In genomic region chr19:13116282-13117175, GRCh38 we compare ENCODE assay signal across 1 cellular context.
TF ChIP-seq lines count a peak whose summit lies in the region.

Gene TRMT1, minus strand, starts transcription at chr19:13116740. Its CDS starts 341 bp downstream, at chr19:13116399.

TF ChIP-seq in HepG2, 621 proteins besides CTCF, POLR2A, EP300 and RAD21 (continued from another document and continues in another):
- TF ChIP-seq ZFP91 (CRISPR knock-in tag; IDR thresholded peaks at IDR 0.05; ENCODE audit: borderline replicate concordance) (peak; percentile 91), NFATC3 (CRISPR knock-in tag; IDR thresholded peaks at IDR 0.05) (0 out of 2 replicates have a peak, but pooled peaks have one; percentile 56), ZNF816 (CRISPR knock-in tag; IDR thresholded peaks at IDR 0.05; ENCODE audit: borderline replicate concordance) (0 out of 2 replicates have a peak, but pooled peaks have one; percentile 64), ZNF839 (CRISPR knock-in tag; IDR thresholded peaks at IDR 0.05; ENCODE audit: borderline replicate concordance) (peak; percentile 93), ZNF367 (CRISPR knock-in tag; IDR thresholded peaks at IDR 0.05; ENCODE audit: borderline replicate concordance) (no peak), PRDM10 (CRISPR knock-in tag; IDR thresholded peaks at IDR 0.05; ENCODE audit: low read depth) (no peak), SALL2 (CRISPR knock-in tag; IDR thresholded peaks at IDR 0.05) (peak; percentile 81; the same call in 1 of the 2 replicates), ZFP62 (CRISPR knock-in tag; IDR thresholded peaks at IDR 0.05) (no peak), YEATS4 (CRISPR knock-in tag; IDR thresholded peaks at IDR 0.05; ENCODE audit: borderline replicate concordance) (peak; percentile 90), ETV6 (CRISPR knock-in tag; conservative IDR thresholded peaks at IDR 0.05) (no peak), ZNF703 (CRISPR knock-in tag; IDR thresholded peaks at IDR 0.05; ENCODE audit: borderline replicate concordance) (no peak), ZBTB43 (CRISPR knock-in tag; conservative IDR thresholded peaks at IDR 0.05) (no peak), ZNF329 (CRISPR knock-in tag; IDR thresholded peaks at IDR 0.05; ENCODE audit: low read depth) (no peak), ZNF30 (CRISPR knock-in tag; IDR thresholded peaks at IDR 0.05) (no peak), ZNF576 (CRISPR knock-in tag; IDR thresholded peaks at IDR 0.05) (no peak), BHLHE40 (IDR thresholded peaks at IDR 0.05; ENCODE audit: low read length) (peak; percentile 16; the same call in 1 of the 2 replicates), RBM22 (optimal IDR thresholded peaks at IDR 0.05; ENCODE audit: low read length) (no peak), CCAR2 (optimal IDR thresholded peaks at IDR 0.05; ENCODE audit: low read depth, low read length) (peak; percentile 81), ATM (IDR thresholded peaks at IDR 0.05; ENCODE audit: borderline replicate concordance) (no peak), MTA3 (CRISPR knock-in tag; IDR thresholded peaks at IDR 0.05) (no peak), ZNF503 (CRISPR knock-in tag; IDR thresholded peaks at IDR 0.05) (0 out of 2 replicates have a peak, but pooled peaks have one; percentile 39), ZNF75D (CRISPR knock-in tag; IDR thresholded peaks at IDR 0.05; ENCODE audit: borderline replicate concordance) (no peak), ZNF446 (CRISPR knock-in tag; IDR thresholded peaks at IDR 0.05) (no peak), CAMTA2 (CRISPR knock-in tag; IDR thresholded peaks at IDR 0.05; ENCODE audit: borderline replicate concordance) (no peak), ZFP36L2 (CRISPR knock-in tag; IDR thresholded peaks at IDR 0.05) (no peak)
- TF ChIP-seq, protein P1, sequence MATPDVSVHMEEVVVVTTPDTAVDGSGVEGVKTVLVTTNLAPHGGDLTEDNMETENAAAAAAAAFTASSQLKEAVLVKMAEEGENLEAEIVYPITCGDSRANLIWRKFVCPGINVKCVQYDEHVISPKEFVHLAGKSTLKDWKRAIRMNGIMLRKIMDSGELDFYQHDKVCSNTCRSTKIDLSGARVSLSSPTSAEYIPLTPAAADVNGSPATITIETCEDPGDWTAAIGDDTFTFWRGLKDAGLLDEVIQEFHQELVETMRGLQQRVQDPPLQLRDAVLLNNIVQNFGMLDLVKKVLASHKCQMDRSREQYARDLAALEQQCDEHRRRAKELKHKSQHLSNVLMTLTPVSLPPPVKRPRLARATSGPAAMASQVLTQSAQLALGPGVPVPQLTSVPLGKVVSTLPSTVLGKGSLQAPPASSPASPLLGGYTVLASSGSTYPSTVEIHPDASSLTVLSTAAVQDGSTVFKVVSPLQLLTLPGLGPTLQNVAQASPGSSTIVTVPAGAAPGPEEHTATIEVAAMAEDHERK (CRISPR knock-in tag; IDR thresholded peaks at IDR 0.05; ENCODE audit: low read depth) = no peak
- TF ChIP-seq, protein P2, sequence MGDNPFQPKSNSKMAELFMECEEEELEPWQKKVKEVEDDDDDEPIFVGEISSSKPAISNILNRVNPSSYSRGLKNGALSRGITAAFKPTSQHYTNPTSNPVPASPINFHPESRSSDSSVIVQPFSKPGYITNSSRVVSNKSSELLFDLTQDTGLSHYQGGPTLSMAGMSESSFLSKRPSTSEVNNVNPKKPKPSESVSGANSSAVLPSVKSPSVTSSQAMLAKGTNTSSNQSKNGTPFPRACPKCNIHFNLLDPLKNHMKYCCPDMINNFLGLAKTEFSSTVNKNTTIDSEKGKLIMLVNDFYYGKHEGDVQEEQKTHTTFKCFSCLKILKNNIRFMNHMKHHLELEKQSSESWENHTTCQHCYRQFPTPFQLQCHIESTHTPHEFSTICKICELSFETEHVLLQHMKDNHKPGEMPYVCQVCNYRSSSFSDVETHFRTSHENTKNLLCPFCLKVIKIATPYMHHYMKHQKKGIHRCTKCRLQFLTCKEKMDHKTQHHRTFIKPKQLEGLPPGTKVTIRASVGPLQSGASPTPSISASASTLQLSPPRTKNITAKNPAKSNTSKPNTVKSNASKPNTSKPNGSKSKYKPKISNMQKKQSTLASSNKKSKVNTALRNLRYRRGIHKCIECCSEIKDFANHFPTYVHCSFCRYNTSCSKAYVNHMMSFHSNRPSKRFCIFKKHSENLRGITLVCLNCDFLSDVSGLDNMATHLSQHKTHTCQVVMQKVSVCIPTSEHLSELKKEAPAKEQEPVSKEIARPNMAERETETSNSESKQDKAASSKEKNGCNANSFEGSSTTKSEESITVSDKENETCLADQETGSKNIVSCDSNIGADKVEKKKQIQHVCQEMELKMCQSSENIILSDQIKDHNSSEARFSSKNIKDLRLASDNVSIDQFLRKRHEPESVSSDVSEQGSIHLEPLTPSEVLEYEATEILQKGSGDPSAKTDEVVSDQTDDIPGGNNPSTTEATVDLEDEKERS (CRISPR knock-in tag; IDR thresholded peaks at IDR 0.05) = no peak
- TF ChIP-seq, protein P3, sequence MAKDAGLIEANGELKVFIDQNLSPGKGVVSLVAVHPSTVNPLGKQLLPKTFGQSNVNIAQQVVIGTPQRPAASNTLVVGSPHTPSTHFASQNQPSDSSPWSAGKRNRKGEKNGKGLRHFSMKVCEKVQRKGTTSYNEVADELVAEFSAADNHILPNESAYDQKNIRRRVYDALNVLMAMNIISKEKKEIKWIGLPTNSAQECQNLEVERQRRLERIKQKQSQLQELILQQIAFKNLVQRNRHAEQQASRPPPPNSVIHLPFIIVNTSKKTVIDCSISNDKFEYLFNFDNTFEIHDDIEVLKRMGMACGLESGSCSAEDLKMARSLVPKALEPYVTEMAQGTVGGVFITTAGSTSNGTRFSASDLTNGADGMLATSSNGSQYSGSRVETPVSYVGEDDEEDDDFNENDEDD (CRISPR knock-in tag; IDR thresholded peaks at IDR 0.05; ENCODE audit: borderline replicate concordance) = no peak
- TF ChIP-seq, protein P4, sequence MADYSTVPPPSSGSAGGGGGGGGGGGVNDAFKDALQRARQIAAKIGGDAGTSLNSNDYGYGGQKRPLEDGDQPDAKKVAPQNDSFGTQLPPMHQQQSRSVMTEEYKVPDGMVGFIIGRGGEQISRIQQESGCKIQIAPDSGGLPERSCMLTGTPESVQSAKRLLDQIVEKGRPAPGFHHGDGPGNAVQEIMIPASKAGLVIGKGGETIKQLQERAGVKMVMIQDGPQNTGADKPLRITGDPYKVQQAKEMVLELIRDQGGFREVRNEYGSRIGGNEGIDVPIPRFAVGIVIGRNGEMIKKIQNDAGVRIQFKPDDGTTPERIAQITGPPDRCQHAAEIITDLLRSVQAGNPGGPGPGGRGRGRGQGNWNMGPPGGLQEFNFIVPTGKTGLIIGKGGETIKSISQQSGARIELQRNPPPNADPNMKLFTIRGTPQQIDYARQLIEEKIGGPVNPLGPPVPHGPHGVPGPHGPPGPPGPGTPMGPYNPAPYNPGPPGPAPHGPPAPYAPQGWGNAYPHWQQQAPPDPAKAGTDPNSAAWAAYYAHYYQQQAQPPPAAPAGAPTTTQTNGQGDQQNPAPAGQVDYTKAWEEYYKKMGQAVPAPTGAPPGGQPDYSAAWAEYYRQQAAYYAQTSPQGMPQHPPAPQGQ (CRISPR knock-in tag; IDR thresholded peaks at IDR 0.05; ENCODE audit: borderline replicate concordance) = peak; percentile 48; the same call in 1 of the 2 replicates
- TF ChIP-seq, protein P5, sequence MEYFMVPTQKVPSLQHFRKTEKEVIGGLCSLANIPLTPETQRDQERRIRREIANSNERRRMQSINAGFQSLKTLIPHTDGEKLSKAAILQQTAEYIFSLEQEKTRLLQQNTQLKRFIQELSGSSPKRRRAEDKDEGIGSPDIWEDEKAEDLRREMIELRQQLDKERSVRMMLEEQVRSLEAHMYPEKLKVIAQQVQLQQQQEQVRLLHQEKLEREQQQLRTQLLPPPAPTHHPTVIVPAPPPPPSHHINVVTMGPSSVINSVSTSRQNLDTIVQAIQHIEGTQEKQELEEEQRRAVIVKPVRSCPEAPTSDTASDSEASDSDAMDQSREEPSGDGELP (IDR thresholded peaks at IDR 0.05; ENCODE audit: borderline replicate concordance, low read depth) = no peak
- TF ChIP-seq, protein P6, sequence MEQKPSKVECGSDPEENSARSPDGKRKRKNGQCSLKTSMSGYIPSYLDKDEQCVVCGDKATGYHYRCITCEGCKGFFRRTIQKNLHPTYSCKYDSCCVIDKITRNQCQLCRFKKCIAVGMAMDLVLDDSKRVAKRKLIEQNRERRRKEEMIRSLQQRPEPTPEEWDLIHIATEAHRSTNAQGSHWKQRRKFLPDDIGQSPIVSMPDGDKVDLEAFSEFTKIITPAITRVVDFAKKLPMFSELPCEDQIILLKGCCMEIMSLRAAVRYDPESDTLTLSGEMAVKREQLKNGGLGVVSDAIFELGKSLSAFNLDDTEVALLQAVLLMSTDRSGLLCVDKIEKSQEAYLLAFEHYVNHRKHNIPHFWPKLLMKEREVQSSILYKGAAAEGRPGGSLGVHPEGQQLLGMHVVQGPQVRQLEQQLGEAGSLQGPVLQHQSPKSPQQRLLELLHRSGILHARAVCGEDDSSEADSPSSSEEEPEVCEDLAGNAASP (CRISPR knock-in tag; IDR thresholded peaks at IDR 0.05; ENCODE audit: borderline replicate concordance) = peak; percentile 31; the same call in 1 of the 2 replicates
